1 cellular context compared by ENCODE assay signal in the genomic region with DNA sequence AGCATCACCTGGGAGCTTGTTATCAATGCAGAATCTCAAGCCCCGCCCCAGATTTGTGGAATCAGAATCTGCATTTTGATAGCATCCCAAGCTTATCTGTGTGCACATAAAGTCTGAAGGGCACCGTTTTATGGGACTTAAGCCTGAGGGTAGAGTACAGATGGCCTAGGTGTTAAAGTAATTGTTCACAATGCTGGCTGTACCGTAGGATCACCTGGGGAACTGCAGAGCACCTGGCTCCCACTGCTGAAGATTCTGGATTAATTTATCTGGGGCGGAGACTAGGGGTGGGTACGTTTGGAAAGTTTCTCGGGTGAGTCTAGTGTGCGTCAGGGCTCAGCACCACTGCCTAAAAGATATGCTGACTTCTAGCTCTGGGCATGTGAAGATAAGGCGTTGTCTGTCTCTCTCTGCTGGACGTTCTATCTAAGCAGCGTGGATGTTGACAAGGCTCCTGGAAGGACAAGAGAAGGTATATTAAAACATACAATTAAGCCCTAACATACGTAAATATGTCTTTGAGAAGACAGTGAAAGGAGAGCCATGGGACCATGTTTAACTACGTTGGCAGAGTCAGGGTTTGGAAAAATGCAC.
TF ChIP-seq lines count a peak whose summit lies in the region.

No MANE protein-coding gene starts in this region.

TF ChIP-seq in K562, 482 proteins besides CTCF, POLR2A, EP300 and RAD21 (continued from another document):
- TF ChIP-seq, protein P1, sequence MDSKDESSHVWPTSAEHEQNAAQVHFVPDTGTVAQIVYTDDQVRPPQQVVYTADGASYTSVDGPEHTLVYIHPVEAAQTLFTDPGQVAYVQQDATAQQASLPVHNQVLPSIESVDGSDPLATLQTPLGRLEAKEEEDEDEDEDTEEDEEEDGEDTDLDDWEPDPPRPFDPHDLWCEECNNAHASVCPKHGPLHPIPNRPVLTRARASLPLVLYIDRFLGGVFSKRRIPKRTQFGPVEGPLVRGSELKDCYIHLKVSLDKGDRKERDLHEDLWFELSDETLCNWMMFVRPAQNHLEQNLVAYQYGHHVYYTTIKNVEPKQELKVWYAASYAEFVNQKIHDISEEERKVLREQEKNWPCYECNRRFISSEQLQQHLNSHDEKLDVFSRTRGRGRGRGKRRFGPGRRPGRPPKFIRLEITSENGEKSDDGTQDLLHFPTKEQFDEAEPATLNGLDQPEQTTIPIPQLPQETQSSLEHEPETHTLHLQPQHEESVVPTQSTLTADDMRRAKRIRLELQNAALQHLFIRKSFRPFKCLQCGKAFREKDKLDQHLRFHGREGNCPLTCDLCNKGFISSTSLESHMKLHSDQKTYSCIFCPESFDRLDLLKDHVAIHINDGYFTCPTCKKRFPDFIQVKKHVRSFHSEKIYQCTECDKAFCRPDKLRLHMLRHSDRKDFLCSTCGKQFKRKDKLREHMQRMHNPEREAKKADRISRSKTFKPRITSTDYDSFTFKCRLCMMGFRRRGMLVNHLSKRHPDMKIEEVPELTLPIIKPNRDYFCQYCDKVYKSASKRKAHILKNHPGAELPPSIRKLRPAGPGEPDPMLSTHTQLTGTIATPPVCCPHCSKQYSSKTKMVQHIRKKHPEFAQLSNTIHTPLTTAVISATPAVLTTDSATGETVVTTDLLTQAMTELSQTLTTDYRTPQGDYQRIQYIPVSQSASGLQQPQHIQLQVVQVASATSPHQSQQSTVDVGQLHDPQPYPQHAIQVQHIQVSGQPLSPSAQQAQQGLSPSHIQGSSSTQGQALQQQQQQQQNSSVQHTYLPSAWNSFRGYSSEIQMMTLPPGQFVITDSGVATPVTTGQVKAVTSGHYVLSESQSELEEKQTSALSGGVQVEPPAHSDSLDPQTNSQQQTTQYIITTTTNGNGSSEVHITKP (IDR thresholded peaks at IDR 0.05; ENCODE audit: partially characterized antibody), result peak; percentile 13
- TF ChIP-seq, protein P2, sequence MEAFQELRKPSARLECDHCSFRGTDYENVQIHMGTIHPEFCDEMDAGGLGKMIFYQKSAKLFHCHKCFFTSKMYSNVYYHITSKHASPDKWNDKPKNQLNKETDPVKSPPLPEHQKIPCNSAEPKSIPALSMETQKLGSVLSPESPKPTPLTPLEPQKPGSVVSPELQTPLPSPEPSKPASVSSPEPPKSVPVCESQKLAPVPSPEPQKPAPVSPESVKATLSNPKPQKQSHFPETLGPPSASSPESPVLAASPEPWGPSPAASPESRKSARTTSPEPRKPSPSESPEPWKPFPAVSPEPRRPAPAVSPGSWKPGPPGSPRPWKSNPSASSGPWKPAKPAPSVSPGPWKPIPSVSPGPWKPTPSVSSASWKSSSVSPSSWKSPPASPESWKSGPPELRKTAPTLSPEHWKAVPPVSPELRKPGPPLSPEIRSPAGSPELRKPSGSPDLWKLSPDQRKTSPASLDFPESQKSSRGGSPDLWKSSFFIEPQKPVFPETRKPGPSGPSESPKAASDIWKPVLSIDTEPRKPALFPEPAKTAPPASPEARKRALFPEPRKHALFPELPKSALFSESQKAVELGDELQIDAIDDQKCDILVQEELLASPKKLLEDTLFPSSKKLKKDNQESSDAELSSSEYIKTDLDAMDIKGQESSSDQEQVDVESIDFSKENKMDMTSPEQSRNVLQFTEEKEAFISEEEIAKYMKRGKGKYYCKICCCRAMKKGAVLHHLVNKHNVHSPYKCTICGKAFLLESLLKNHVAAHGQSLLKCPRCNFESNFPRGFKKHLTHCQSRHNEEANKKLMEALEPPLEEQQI (IDR thresholded peaks at IDR 0.05), result no peak
- TF ChIP-seq TAF9B (IDR thresholded peaks at IDR 0.05; ENCODE audit: partially characterized antibody), result no peak
- TF ChIP-seq TAL1 (IDR thresholded peaks at IDR 0.05), result peak; percentile 47; the same call in 1 of the 2 replicates
- no peak for TF ChIP-seq SMARCA5 (IDR thresholded peaks at IDR 0.05)
- TF ChIP-seq CBFA2T2 (conservative IDR thresholded peaks at IDR 0.05), result peak; percentile 57
- no peak for TF ChIP-seq ETS2 (tag; IDR thresholded peaks at IDR 0.05; ENCODE audit: borderline replicate concordance, poor library complexity, severe bottlenecking)
- TF ChIP-seq CHCHD3 (CRISPR knock-in tag; IDR thresholded peaks at IDR 0.05), result no peak
- TF ChIP-seq EGR1 (conservative IDR thresholded peaks at IDR 0.05), result no peak
- peak; percentile 81 for TF ChIP-seq CBFA2T3 (IDR thresholded peaks at IDR 0.05)
- TF ChIP-seq, protein P3, sequence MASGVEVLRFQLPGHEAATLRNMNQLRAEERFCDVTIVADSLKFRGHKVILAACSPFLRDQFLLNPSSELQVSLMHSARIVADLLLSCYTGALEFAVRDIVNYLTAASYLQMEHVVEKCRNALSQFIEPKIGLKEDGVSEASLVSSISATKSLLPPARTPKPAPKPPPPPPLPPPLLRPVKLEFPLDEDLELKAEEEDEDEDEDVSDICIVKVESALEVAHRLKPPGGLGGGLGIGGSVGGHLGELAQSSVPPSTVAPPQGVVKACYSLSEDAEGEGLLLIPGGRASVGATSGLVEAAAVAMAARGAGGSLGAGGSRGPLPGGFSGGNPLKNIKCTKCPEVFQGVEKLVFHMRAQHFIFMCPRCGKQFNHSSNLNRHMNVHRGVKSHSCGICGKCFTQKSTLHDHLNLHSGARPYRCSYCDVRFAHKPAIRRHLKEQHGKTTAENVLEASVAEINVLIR (CRISPR knock-in tag; IDR thresholded peaks at IDR 0.05), result no peak
- TF ChIP-seq ZNF41 (CRISPR knock-in tag; conservative IDR thresholded peaks at IDR 0.05), result no peak
- no peak for TF ChIP-seq CCNT2 (IDR thresholded peaks at IDR 0.05; ENCODE audit: borderline replicate concordance, extremely low read depth, insufficient read length, low read depth, low read length)
- TF ChIP-seq, protein P4, sequence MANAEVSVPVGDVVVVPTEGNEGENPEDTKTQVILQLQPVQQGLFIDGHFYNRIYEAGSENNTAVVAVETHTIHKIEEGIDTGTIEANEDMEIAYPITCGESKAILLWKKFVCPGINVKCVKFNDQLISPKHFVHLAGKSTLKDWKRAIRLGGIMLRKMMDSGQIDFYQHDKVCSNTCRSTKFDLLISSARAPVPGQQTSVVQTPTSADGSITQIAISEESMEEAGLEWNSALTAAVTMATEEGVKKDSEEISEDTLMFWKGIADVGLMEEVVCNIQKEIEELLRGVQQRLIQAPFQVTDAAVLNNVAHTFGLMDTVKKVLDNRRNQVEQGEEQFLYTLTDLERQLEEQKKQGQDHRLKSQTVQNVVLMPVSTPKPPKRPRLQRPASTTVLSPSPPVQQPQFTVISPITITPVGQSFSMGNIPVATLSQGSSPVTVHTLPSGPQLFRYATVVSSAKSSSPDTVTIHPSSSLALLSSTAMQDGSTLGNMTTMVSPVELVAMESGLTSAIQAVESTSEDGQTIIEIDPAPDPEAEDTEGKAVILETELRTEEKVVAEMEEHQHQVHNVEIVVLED (CRISPR knock-in tag; IDR thresholded peaks at IDR 0.05), result no peak
- TF ChIP-seq ZNF184 (CRISPR knock-in tag; IDR thresholded peaks at IDR 0.05), result no peak
- TF ChIP-seq SMC3 (conservative IDR thresholded peaks at IDR 0.05; ENCODE audit: insufficient read depth, low read depth, low read length), result peak; percentile 65
- no peak for TF ChIP-seq ZFPM2 (CRISPR knock-in tag; IDR thresholded peaks at IDR 0.05)
- TF ChIP-seq RBFOX2 (IDR thresholded peaks at IDR 0.05; ENCODE audit: low read depth, low read length), result no peak
- TF ChIP-seq NR3C1 (CRISPR knock-in tag; IDR thresholded peaks at IDR 0.05), result no peak
- TF ChIP-seq SP1 (CRISPR knock-in tag; IDR thresholded peaks at IDR 0.05), result no peak
- TF ChIP-seq TBL1XR1 (IDR thresholded peaks at IDR 0.05; ENCODE audit: low read length in 2 of 2), result no peak
- 0 out of 2 replicates have a peak, but pooled peaks have one; percentile 26 for TF ChIP-seq BHLHE40 (IDR thresholded peaks at IDR 0.05; ENCODE audit: low read length)
- no peak for TF ChIP-seq HDGF (IDR thresholded peaks at IDR 0.05)
- TF ChIP-seq ARID1B (IDR thresholded peaks at IDR 0.05), result peak; percentile 44; the same call in 1 of the 2 replicates
